In genomic region chr3:156689589-156689988, GRCh38 we compare ENCODE assay signal across 14 cellular contexts. TPM values are rescaled to one million over a fixed set of nuclear protein-coding genes. Genes with fewer than 3 reads are reported as not detected.
DNase-seq lines count a peak whose midpoint lies in the region; ATAC-seq and TF ChIP-seq lines count a peak whose summit lies in the region.
"Had no signal": no experiment of that assay in that cellular context is flagged by ENCODE, and none has a peak within 500 bp of the region (broad histone marks: within the 10 kb centered on the region; RNA-seq: fewer than 3 reads in every experiment).

No MANE protein-coding gene starts in this region.

- TF ChIP-seq POLR2A in lower leg skin (IDR thresholded peaks at IDR 0.05) = no peak

- H3K27ac ChIP-seq in dorsolateral prefrontal cortex = no peak overlapping the region
- H3K27ac ChIP-seq: HL-60 had no signal

- no peaks in the 10 kb centered on the region for H3K27me3 Mint-ChIP-seq in T-helper 1 cell treated with Interleukin-12 subunit alpha and Interleukin-12 subunit beta and Interleukin-4 antibody, amounts not matched to agents 30 μg/mL and 1 μg/mL, for 36 hours (ENCODE audit: low read depth)
- no peaks in the 10 kb centered on the region for H3K27me3 Mint-ChIP-seq in T-helper 17 cell
- H3K27me3 Mint-ChIP-seq: stimulated activated memory B cell treated with anti-CD40 and anti-IgM and Interleukin-4, amounts not matched to agents 10 μg/mL and 1 μg/mL and 100 μg/mL, for 72 hours; T-cell had no signal

- peaks cover 38% of the 10 kb centered on the region for H3K36me3 Mint-ChIP-seq in T-helper 1 cell treated with Interleukin-12 subunit alpha and Interleukin-12 subunit beta and Interleukin-4 antibody, amounts not matched to agents 30 μg/mL and 1 μg/mL, for 36 hours (ENCODE audit: low read depth)
- peaks cover 2% of the 10 kb centered on the region for H3K36me3 Mint-ChIP-seq in T-helper 17 cell (ENCODE audit: low read depth)

- WGBS in lower leg skin, 2 donors = 0% methylated on average over 1 of the region's 1 CpG

- ATAC-seq in GM21529 (IDR thresholded peaks at IDR 0.05; ENCODE audit: unreplicated experiment) (peak; percentile 18), T-helper 17 cell (no peak), mucosa of descending colon (peak; percentile 76), GM19452 (IDR thresholded peaks at IDR 0.05; ENCODE audit: unreplicated experiment) (no peak)
- ATAC-seq: stimulated activated memory B cell treated with anti-CD40 and anti-IgM and Interleukin-4, amounts not matched to agents 10 μg/mL and 1 μg/mL and 100 μg/mL, for 72 hours; T-cell had no signal

- H3K4me3 ChIP-seq in mucosa of descending colon = no peak overlapping the region
- no peak overlapping the region for H3K4me3 ChIP-seq in lower leg skin (ENCODE audit: low read depth, poor library complexity, severe bottlenecking)
- H3K4me3 ChIP-seq in dorsolateral prefrontal cortex = no peak overlapping the region
- H3K4me3 ChIP-seq: HAP-1 had no signal

- no peaks in the 10 kb centered on the region for H3K36me3 ChIP-seq in mucosa of descending colon (ENCODE audit: low read depth)
- H3K36me3 ChIP-seq: HAP-1 had no signal

- H3K9me3 Mint-ChIP-seq in T-helper 1 cell treated with Interleukin-12 subunit alpha and Interleukin-12 subunit beta and Interleukin-4 antibody, amounts not matched to agents 30 μg/mL and 1 μg/mL, for 36 hours = no peaks in the 10 kb centered on the region
- H3K9me3 Mint-ChIP-seq: stimulated activated memory B cell treated with anti-CD40 and anti-IgM and Interleukin-4, amounts not matched to agents 10 μg/mL and 1 μg/mL and 100 μg/mL, for 72 hours; T-cell had no signal

- peak overlapping the region; percentile 22 for H3K4me3 Mint-ChIP-seq in T-helper 1 cell treated with Interleukin-12 subunit alpha and Interleukin-12 subunit beta and Interleukin-4 antibody, amounts not matched to agents 30 μg/mL and 1 μg/mL, for 36 hours
- no peak overlapping the region for H3K4me3 Mint-ChIP-seq in T-helper 17 cell
- H3K4me3 Mint-ChIP-seq: stimulated activated memory B cell treated with anti-CD40 and anti-IgM and Interleukin-4, amounts not matched to agents 10 μg/mL and 1 μg/mL and 100 μg/mL, for 72 hours; T-cell had no signal

- peaks cover 69% of the 10 kb centered on the region for H3K4me1 Mint-ChIP-seq in T-helper 1 cell treated with Interleukin-12 subunit alpha and Interleukin-12 subunit beta and Interleukin-4 antibody, amounts not matched to agents 30 μg/mL and 1 μg/mL, for 36 hours (ENCODE audit: low read depth)
- H3K4me1 Mint-ChIP-seq in T-helper 17 cell = peaks cover 51% of the 10 kb centered on the region

- peak overlapping the region; percentile 65 for H3K27ac Mint-ChIP-seq in T-helper 1 cell treated with Interleukin-12 subunit alpha and Interleukin-12 subunit beta and Interleukin-4 antibody, amounts not matched to agents 30 μg/mL and 1 μg/mL, for 36 hours
- H3K27ac Mint-ChIP-seq in T-helper 17 cell = peak overlapping the region; percentile 84
- H3K27ac Mint-ChIP-seq: stimulated activated memory B cell treated with anti-CD40 and anti-IgM and Interleukin-4, amounts not matched to agents 10 μg/mL and 1 μg/mL and 100 μg/mL, for 72 hours; T-cell had no signal

- no peaks in the 10 kb centered on the region for H3K27me3 ChIP-seq in dorsolateral prefrontal cortex

- peaks cover 51% of the 10 kb centered on the region for H3K4me1 ChIP-seq in mucosa of descending colon (ENCODE audit: low read depth)

- no peaks in the 10 kb centered on the region for H3K9me3 ChIP-seq in T-helper 17 cell (ENCODE audit: control insufficient read depth, low read length, poor library complexity, severe bottlenecking)
- no peaks in the 10 kb centered on the region for H3K9me3 ChIP-seq in mucosa of descending colon
- H3K9me3 ChIP-seq: HAP-1 had no signal

- no peak for DNase-seq in T-helper 1 cell
- DNase-seq in T-helper 17 cell = no peak
- DNase-seq in mucosa of descending colon = no peak
- DNase-seq in lower leg skin (ENCODE audit: low spot score in 2 of 2) = no peak
- no peak for DNase-seq in dorsolateral prefrontal cortex
- DNase-seq: DND-41, NCI-H510A treated with DMSO at 0.1 percent for 48 hours, T-cell had no signal

- intact Hi-C loops in mucosa of descending colon (cut with DNase I, micrococcal nuclease) (no loop called here), lower leg skin (cut with DNase I; ENCODE audit: low total_unique reads) (no loop called here), dorsolateral prefrontal cortex (cut with DNase I) (no loop called here)

- TF ChIP-seq CTCF in mucosa of descending colon (IDR thresholded peaks at IDR 0.05) (no peak), lower leg skin (IDR thresholded peaks at IDR 0.05) (no peak), dorsolateral prefrontal cortex (IDR thresholded peaks at IDR 0.05 in 54 of 56, conservative IDR thresholded peaks at IDR 0.05 in 2 of 56; ENCODE audit: low read depth in 1 of 56, partially characterized antibody in 56 of 56) (no peak)

RNA-seq across cellular contexts. Expression of gene TIPARP, which starts 15.2 kb away (rescaled TPM):
- 100 to 1,000 TPM; 126 to 180 TPM for total RNA-seq in T-helper 17 cell
- total RNA-seq in mucosa of descending colon = 10 to 100 TPM; 26.4 to 28.6 (median 26.7) TPM
- total RNA-seq in lower leg skin = 10 to 100 TPM; 59.1 to 70.3 (median 68.5) TPM
- 10 to 100 TPM; 13.7 to 81.5 (median 24.6) TPM for total RNA-seq in dorsolateral prefrontal cortex

Comparison
In these comparisons a context has a peak if more than half of its experiments do, and no peak if none do; other contexts are left out.
1. ATAC-seq: peak in GM21529 (single experiment) and mucosa of descending colon (single experiment); none in T-helper 17 cell (single experiment) and GM19452 (single experiment).